Comparison of ENCODE assay signal across 8 cellular contexts in genomic region chr1:231240531-231240882, GRCh38. TPM values are rescaled to one million over a fixed set of nuclear protein-coding genes. Genes with fewer than 3 reads are reported as not detected.
A peak's percentile ranks its signal among the peaks of the same experiment; 100 is the strongest.
DNase-seq lines count a peak whose midpoint lies in the region; TF ChIP-seq lines count a peak whose summit lies in the region.

No MANE protein-coding gene starts in this region.

- 0 to 1% methylated on average over 13 of the region's 13 CpGs for WGBS in GM23248 (ENCODE audit: low coverage in 1 of 2, low lambda C conversion rate in 2 of 2, missing lambda C conversion rate in 2 of 2), 2 experiments
- WGBS in ovary, 3 donors: 1 to 2% (median 1%) methylated on average over 13 of the region's 13 CpGs

- intact Hi-C loops in ovary (cut with DNase I): no loop called here

- peak overlapping the region; percentile 96 for H3K27ac Mint-ChIP-seq in T-helper 1 cell treated with Interleukin-12 subunit alpha and Interleukin-12 subunit beta and Interleukin-4 antibody, amounts not matched to agents 30 μg/mL and 1 μg/mL, for 36 hours

- H3K36me3 ChIP-seq in BLaER1 treated with 17β-estradiol and CSF1 and Interleukin-3, amounts not matched to agents 10 nM and 100 nM: peaks cover 39 to 65% (median 53%) of the 10 kb centered on the region in 11 experiments
- H3K36me3 ChIP-seq in GM23248 (ENCODE audit: low read depth) (peaks cover 11% of the 10 kb centered on the region; the same call in 1 of the 2 replicates), ovary (no peaks in the 10 kb centered on the region)

- H3K4me3 ChIP-seq in BLaER1 treated with 17β-estradiol and CSF1 and Interleukin-3, amounts not matched to agents 10 nM and 100 nM: peak overlapping the region; percentile 80 to 91 (median 85)
- H3K4me3 ChIP-seq in GM23248 (peak overlapping the region; percentile 88), fibroblast of the aortic adventitia (ENCODE audit: low read depth, low read length) (peak overlapping the region; percentile 97), ovary (peak overlapping the region; percentile 89)

- peak; percentile 49 for DNase-seq in GM23248
- DNase-seq in fibroblast of the aortic adventitia (ENCODE audit: low read depth): no peak
- peak in 1 of 5 donors; percentile 36 for DNase-seq in ovary
- DNase-seq in SK-N-DZ (ENCODE audit: low spot score): no peak
- DNase-seq in NAMALWA (ENCODE audit: low spot score): no peak
- DNase-seq in DMS153 (lab: John Stamatoyannopoulos, UW): no peak

- peaks cover 0 to 18% (median 5%) of the 10 kb centered on the region in 11 experiments; a peak in 8 of 22 replicates for H4K20me1 ChIP-seq in BLaER1 treated with 17β-estradiol and CSF1 and Interleukin-3, amounts not matched to agents 10 nM and 100 nM
- no peaks in the 10 kb centered on the region for H4K20me1 ChIP-seq in GM23248 (ENCODE audit: insufficient read depth)

- in situ Hi-C loops in GM23248 (cut with MboI): no loop called here

- no peak for TF ChIP-seq POLR2A in ovary (IDR thresholded peaks at IDR 0.05)

- H3K4me1 Mint-ChIP-seq in T-helper 1 cell treated with Interleukin-12 subunit alpha and Interleukin-12 subunit beta and Interleukin-4 antibody, amounts not matched to agents 30 μg/mL and 1 μg/mL, for 36 hours (ENCODE audit: low read depth): peaks cover 52% of the 10 kb centered on the region

- H3K79me2 ChIP-seq in GM23248 (ENCODE audit: insufficient read depth): peaks cover 74% of the 10 kb centered on the region

- H3K27me3 ChIP-seq in BLaER1 treated with 17β-estradiol and CSF1 and Interleukin-3, amounts not matched to agents 10 nM and 100 nM: no peaks in the 10 kb centered on the region
- H3K27me3 ChIP-seq in GM23248 (replicated peaks; ENCODE audit: insufficient read depth) (no peaks in the 10 kb centered on the region), ovary (no peaks in the 10 kb centered on the region)

- H3K9me2 ChIP-seq in GM23248 (ENCODE audit: insufficient read depth): no peaks in the 10 kb centered on the region

- peak overlapping the region; percentile 78 to 94 (median 89) for H3K27ac ChIP-seq in BLaER1 treated with 17β-estradiol and CSF1 and Interleukin-3, amounts not matched to agents 10 nM and 100 nM
- H3K27ac ChIP-seq in GM23248 (peak overlapping the region; percentile 65), ovary (peak overlapping the region in 1 of 2 donors; percentile 67)

- peaks cover 0 to 4% (median 0%) of the 10 kb centered on the region in 11 experiments; a peak in 1 of 22 replicates for H3K9me3 ChIP-seq in BLaER1 treated with 17β-estradiol and CSF1 and Interleukin-3, amounts not matched to agents 10 nM and 100 nM (replicated peaks in 1 of 11)
- H3K9me3 ChIP-seq in GM23248 (ENCODE audit: low read depth) (no peaks in the 10 kb centered on the region), ovary (no peaks in the 10 kb centered on the region)

- H3K27me3 Mint-ChIP-seq in T-helper 1 cell treated with Interleukin-12 subunit alpha and Interleukin-12 subunit beta and Interleukin-4 antibody, amounts not matched to agents 30 μg/mL and 1 μg/mL, for 36 hours (ENCODE audit: low read depth): no peaks in the 10 kb centered on the region

- H2AFZ ChIP-seq in GM23248: peak overlapping the region; percentile 95

- peaks cover 41% of the 10 kb centered on the region for H3K36me3 Mint-ChIP-seq in T-helper 1 cell treated with Interleukin-12 subunit alpha and Interleukin-12 subunit beta and Interleukin-4 antibody, amounts not matched to agents 30 μg/mL and 1 μg/mL, for 36 hours (ENCODE audit: low read depth)

- no peaks in the 10 kb centered on the region for H3F3A ChIP-seq in GM23248 (ENCODE audit: insufficient read depth)

- TF ChIP-seq CTCF in fibroblast of the aortic adventitia (IDR thresholded peaks at IDR 0.05; ENCODE audit: insufficient read depth, low read length) (no peak), ovary (IDR thresholded peaks at IDR 0.05) (no peak)

- peak overlapping the region; percentile 82 to 94 (median 88) for H3K9ac ChIP-seq in BLaER1 treated with 17β-estradiol and CSF1 and Interleukin-3, amounts not matched to agents 10 nM and 100 nM
- H3K9ac ChIP-seq in GM23248: peak overlapping the region; percentile 86

- H3K9me3 Mint-ChIP-seq in T-helper 1 cell treated with Interleukin-12 subunit alpha and Interleukin-12 subunit beta and Interleukin-4 antibody, amounts not matched to agents 30 μg/mL and 1 μg/mL, for 36 hours: no peaks in the 10 kb centered on the region

- peak overlapping the region; percentile 75 to 98 (median 89) for H3K4me2 ChIP-seq in BLaER1 treated with 17β-estradiol and CSF1 and Interleukin-3, amounts not matched to agents 10 nM and 100 nM
- peak overlapping the region; percentile 83 for H3K4me2 ChIP-seq in GM23248 (ENCODE audit: unreplicated experiment)

- peaks cover 32 to 49% (median 39%) of the 10 kb centered on the region in 10 experiments for H3K4me1 ChIP-seq in BLaER1 treated with 17β-estradiol and CSF1 and Interleukin-3, amounts not matched to agents 10 nM and 100 nM
- peaks cover 21% of the 10 kb centered on the region for H3K4me1 ChIP-seq in GM23248 (ENCODE audit: insufficient read depth)
- peaks cover 8% of the 10 kb centered on the region for H3K4me1 ChIP-seq in ovary (ENCODE audit: insufficient read depth)

- no peak for TF ChIP-seq EP300 in ovary (IDR thresholded peaks at IDR 0.05)

- peak overlapping the region; percentile 99 for H3K4me3 Mint-ChIP-seq in T-helper 1 cell treated with Interleukin-12 subunit alpha and Interleukin-12 subunit beta and Interleukin-4 antibody, amounts not matched to agents 30 μg/mL and 1 μg/mL, for 36 hours

RNA-seq across cellular contexts. Expression of gene GNPAT, which starts 0.5 kb away (rescaled TPM):
- 35.8 and 47.2 TPM in 2 replicates for total RNA-seq in GM23248 (2014; rRNA removed; shearing (Covaris generic))
- 35.4 and 37.6 TPM in 2 replicates for polyA plus RNA-seq in GM23248 (2016; fragmentation: Nextera tagmentation; extraction: Ambion mirVana)
- 25.7 and 54.8 TPM in 2 replicates for total RNA-seq in fibroblast of the aortic adventitia (ENCODE audit: low replicate concordance)
- 10 to 100 TPM; 22.5 to 34.5 (median 30.2) TPM for total RNA-seq in ovary
- 10 to 100 TPM; 24.3 to 35.3 TPM for polyA plus RNA-seq in ovary
- 52.5 and 56.1 TPM in 2 replicates for polyA plus RNA-seq in SK-N-DZ (2014; cell fraction: cytosol; rRNA removed)
- polyA plus RNA-seq in SK-N-DZ (2014; cell fraction: nucleus; rRNA removed): 62.6 and 62.9 TPM in 2 replicates
